Comparison of ENCODE assay signal across 8 cellular contexts in the genomic region with DNA sequence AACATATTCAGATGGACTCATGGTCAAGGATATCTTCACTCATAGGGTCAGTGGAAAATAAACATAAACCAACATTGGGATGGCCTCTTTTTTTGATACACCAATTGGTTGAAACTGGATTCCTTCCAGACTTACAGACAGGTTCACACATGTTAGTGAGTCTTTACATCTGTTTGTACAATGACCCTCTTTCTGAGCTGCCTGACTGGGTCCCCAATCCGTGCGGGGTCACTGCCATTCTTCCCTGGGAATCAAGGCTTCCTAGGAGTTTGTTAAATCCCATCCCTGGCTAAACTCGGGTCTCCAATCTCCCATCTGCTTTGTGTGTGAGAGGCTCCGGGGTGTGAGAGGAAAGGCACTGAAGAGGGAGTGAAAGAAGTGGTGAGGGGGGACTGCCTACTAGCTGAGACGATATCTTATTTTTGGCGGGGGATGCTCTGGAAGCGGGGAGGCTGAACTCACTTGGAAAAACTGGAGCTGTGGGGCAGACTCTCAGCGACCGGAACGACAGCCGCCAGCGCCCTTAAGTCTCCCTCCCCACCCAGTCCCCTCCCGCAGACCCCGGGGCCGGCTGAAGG. TPM values are rescaled to one million over a fixed set of nuclear protein-coding genes. Genes with fewer than 3 reads are reported as not detected.
DNase-seq lines count a peak whose midpoint lies in the region; ATAC-seq and TF ChIP-seq lines count a peak whose summit lies in the region.

No MANE protein-coding gene starts in this region.

- H3K36me3 Mint-ChIP-seq in WTC11, result peaks cover 19% of the 10 kb centered on the region
- H3K36me3 Mint-ChIP-seq in glutamatergic neuron (ENCODE audit: unreplicated experiment), result no peaks in the 10 kb centered on the region

- peak; percentile 49 for ATAC-seq in GM19023 (IDR thresholded peaks at IDR 0.05; ENCODE audit: unreplicated experiment)
- peak; percentile 38 for ATAC-seq in HG03460 (IDR thresholded peaks at IDR 0.05; ENCODE audit: unreplicated experiment)
- peak; percentile 32 for ATAC-seq in WTC11
- ATAC-seq in sciatic nerve, result peak; percentile 45

- H3K27me3 Mint-ChIP-seq in WTC11 (ENCODE audit: low read depth), result no peaks in the 10 kb centered on the region
- peaks cover 7% of the 10 kb centered on the region for H3K27me3 Mint-ChIP-seq in glutamatergic neuron (ENCODE audit: unreplicated experiment)

- H3K4me3 ChIP-seq in AG09309 (ENCODE audit: control insufficient read depth, low read depth, low read length), result peak overlapping the region; percentile 87

- H3K9me3 Mint-ChIP-seq in WTC11, result peaks cover 3% of the 10 kb centered on the region
- peaks cover 14% of the 10 kb centered on the region for H3K9me3 Mint-ChIP-seq in glutamatergic neuron (ENCODE audit: unreplicated experiment)

- intact Hi-C loops in sciatic nerve (cut with DNase I), result no loop called here

- TF ChIP-seq CTCF in AG09309 (IDR thresholded peaks at IDR 0.05; ENCODE audit: control insufficient read depth, insufficient read depth, low read depth, low read length, missing control alignments), result no peak
- TF ChIP-seq CTCF in WTC11 (IDR thresholded peaks at IDR 0.05), result no peak
- TF ChIP-seq CTCF in glutamatergic neuron (IDR thresholded peaks at IDR 0.05; ENCODE audit: partially characterized antibody, unreplicated experiment), result no peak

- DNase-seq in AG09309 (ENCODE audit: low read depth) (no peak), WTC11 (ENCODE audit: low spot score) (peak; percentile 13), glutamatergic neuron (no peak), sciatic nerve (ENCODE audit: low spot score) (no peak)
- DNase-seq in activated CD4-positive, alpha-beta T cell treated with anti-CD3 and anti-CD28 coated beads for 48 hours, result no peak
- no peak for DNase-seq in stimulated activated CD8-positive, alpha-beta memory T cell treated with anti-CD3 and anti-CD28 coated beads, Interleukin-4, amount 100 ng/mL, for 48 hours

- peak overlapping the region; percentile 62 for H3K27ac Mint-ChIP-seq in WTC11
- H3K27ac Mint-ChIP-seq in glutamatergic neuron (ENCODE audit: unreplicated experiment), result peak overlapping the region; percentile 95

- H3K4me1 Mint-ChIP-seq in WTC11, result peaks cover 17% of the 10 kb centered on the region
- peaks cover 9% of the 10 kb centered on the region for H3K4me1 Mint-ChIP-seq in glutamatergic neuron (ENCODE audit: low read depth, unreplicated experiment)

- POLR2A ChIA-PET in WTC11 (lab: Charles Lee), result interaction anchor here (0.5 to 1.4 kb wide), 4 partner anchors 10 to 110 kb away, joined by 3 to 13 read pairs (median 3); partner anchors contain the start of gene POLI

- CTCF ChIA-PET in WTC11 (lab: Charles Lee), result interaction anchor here (0.8 to 2.8 kb wide), 20 partner anchors 10 to 256 kb away, joined by 3 to 21 read pairs (median 4); partner anchors contain the start of genes MBD2 and POLI

- H3K4me3 Mint-ChIP-seq in WTC11 (peak overlapping the region; percentile 100), glutamatergic neuron (ENCODE audit: unreplicated experiment) (peak overlapping the region; percentile 100)

TF ChIP-seq in WTC11, 78 proteins besides CTCF, POLR2A, EP300 and RAD21:
- TF ChIP-seq E2F4 (CRISPR knock-in tag; IDR thresholded peaks at IDR 0.05; ENCODE audit: borderline replicate concordance, low read depth) (no peak), PRDM15 (CRISPR knock-in tag; IDR thresholded peaks at IDR 0.05) (0 out of 2 replicates have a peak, but pooled peaks have one; percentile 45), JAZF1 (CRISPR knock-in tag; IDR thresholded peaks at IDR 0.05) (no peak)

RNA-seq across cellular contexts. Expression of gene STARD6, which starts 0.5 kb away (rescaled TPM):
- 0.23 TPM in 1 of 3 replicates, not detected in the others for total RNA-seq in WTC11 (2021)
- total RNA-seq in glutamatergic neuron (ENCODE audit: unreplicated experiment), result not detected
- 0.85 TPM for total RNA-seq in sciatic nerve

RNA-seq across cellular contexts. Expression of gene C18orf54, which starts 0.5 kb away (rescaled TPM):
- total RNA-seq in WTC11 (2021), result 32.8 to 38.2 TPM (median 37.3 TPM) in 3 replicates
- 20.0 TPM for total RNA-seq in glutamatergic neuron (ENCODE audit: unreplicated experiment)
- total RNA-seq in sciatic nerve, result 5.9 TPM
